In the genomic region with DNA sequence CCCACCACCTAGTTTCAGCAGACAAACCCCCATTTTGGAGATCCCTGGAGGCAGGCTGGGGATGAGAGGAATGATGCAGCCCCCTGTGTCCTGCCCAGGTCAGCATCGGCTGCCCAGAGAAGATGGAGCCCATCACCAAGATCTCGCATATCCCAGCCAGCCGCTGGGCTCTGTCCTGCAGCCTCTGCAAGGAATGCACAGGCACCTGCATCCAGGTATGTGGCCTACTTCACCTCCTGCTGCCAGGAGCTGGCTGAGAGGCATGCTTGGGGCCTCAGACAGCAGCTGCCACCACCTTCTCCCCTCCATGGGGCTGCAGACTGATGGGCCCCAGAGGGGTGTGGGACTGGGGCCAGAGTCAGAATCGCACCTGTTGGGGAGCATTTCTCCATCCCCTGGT, we compare ENCODE assay signal across 17 cellular contexts. TPM values are rescaled to one million over a fixed set of nuclear protein-coding genes. Genes with fewer than 3 reads are reported as not detected.
A peak's percentile ranks its signal among the peaks of the same experiment; 100 is the strongest.
DNase-seq lines count a peak whose midpoint lies in the region; ATAC-seq and TF ChIP-seq lines count a peak whose summit lies in the region.
"Had no signal": no experiment of that assay in that cellular context is flagged by ENCODE, and none has a peak within 500 bp of the region (broad histone marks: within the 10 kb centered on the region; RNA-seq: fewer than 3 reads in every experiment).

No MANE protein-coding gene starts in this region.

- H3K27me3 ChIP-seq in CD4-positive, alpha-beta memory T cell (ENCODE audit: insufficient read depth, low read length) = no peaks in the 10 kb centered on the region
- H3K27me3 ChIP-seq in prostate gland (replicated peaks; ENCODE audit: insufficient read depth) = no peaks in the 10 kb centered on the region

- intact Hi-C loops in CD4-positive, alpha-beta memory T cell (cut with micrococcal nuclease) = no loop called here
- intact Hi-C loops in prostate gland (cut with DNase I) = no loop called here

- H3K27ac Mint-ChIP-seq in activated T-cell treated with anti-CD3 and anti-CD28 coated beads, Interleukin-2, amount 50 U/mL, for 24 hours = peak overlapping the region; percentile 80
- peak overlapping the region in 1 of 7 donors; percentile 73 for H3K27ac Mint-ChIP-seq in CD4-positive, alpha-beta memory T cell
- peak overlapping the region; percentile 52 for H3K27ac Mint-ChIP-seq in activated T-helper 17 cell treated with anti-CD3 and anti-CD28 coated beads, Interleukin-2, amount 50 U/mL, for 72 hours
- peak overlapping the region; percentile 61 for H3K27ac Mint-ChIP-seq in stimulated activated effector memory CD8-positive, alpha-beta T cell treated with anti-CD3 and anti-CD28 coated beads, Interleukin-12 subunit alpha, Interleukin-12 subunit beta, amount 100 ng/mL, for 72 hours

- H3K36me3 ChIP-seq in CD4-positive, alpha-beta memory T cell (ENCODE audit: insufficient read depth, low read length) = peaks cover 97% of the 10 kb centered on the region
- H3K36me3 ChIP-seq in prostate gland = peaks cover 40 to 56% of the 10 kb centered on the region in 2 donors

- H3K4me3 Mint-ChIP-seq in activated T-cell treated with anti-CD3 and anti-CD28 coated beads, Interleukin-2, amount 50 U/mL, for 24 hours = no peak overlapping the region
- H3K4me3 Mint-ChIP-seq in CD4-positive, alpha-beta memory T cell = no peak overlapping the region
- H3K4me3 Mint-ChIP-seq in activated T-helper 17 cell treated with anti-CD3 and anti-CD28 coated beads, Interleukin-2, amount 50 U/mL, for 72 hours = no peak overlapping the region
- H3K4me3 Mint-ChIP-seq in stimulated activated effector memory CD8-positive, alpha-beta T cell treated with anti-CD3 and anti-CD28 coated beads, Interleukin-12 subunit alpha, Interleukin-12 subunit beta, amount 100 ng/mL, for 72 hours = no peak overlapping the region

- 93% methylated on average over 3 of the region's 4 CpGs for WGBS in prostate gland

- ATAC-seq in activated T-helper 17 cell treated with anti-CD3 and anti-CD28 coated beads, Interleukin-2, amount 50 U/mL, for 72 hours (replicated peaks) = no peak
- ATAC-seq in stimulated activated effector memory CD8-positive, alpha-beta T cell treated with anti-CD3 and anti-CD28 coated beads, Interleukin-12 subunit alpha, Interleukin-12 subunit beta, amount 100 ng/mL, for 72 hours = no peak
- ATAC-seq: A549 had no signal

- H3K27me3 Mint-ChIP-seq in activated T-cell treated with anti-CD3 and anti-CD28 coated beads, Interleukin-2, amount 50 U/mL, for 24 hours = no peaks in the 10 kb centered on the region
- no peaks in the 10 kb centered on the region for H3K27me3 Mint-ChIP-seq in CD4-positive, alpha-beta memory T cell
- H3K27me3 Mint-ChIP-seq in activated T-helper 17 cell treated with anti-CD3 and anti-CD28 coated beads, Interleukin-2, amount 50 U/mL, for 72 hours = no peaks in the 10 kb centered on the region

- peaks cover 98% of the 10 kb centered on the region for H3K36me3 Mint-ChIP-seq in activated T-cell treated with anti-CD3 and anti-CD28 coated beads, Interleukin-2, amount 50 U/mL, for 24 hours (ENCODE audit: low read depth)
- H3K36me3 Mint-ChIP-seq in CD4-positive, alpha-beta memory T cell = peaks cover 47 to 82% of the 10 kb centered on the region in 2 donors
- peaks cover 100% of the 10 kb centered on the region for H3K36me3 Mint-ChIP-seq in activated T-helper 17 cell treated with anti-CD3 and anti-CD28 coated beads, Interleukin-2, amount 50 U/mL, for 72 hours (ENCODE audit: low read depth)
- peaks cover 88% of the 10 kb centered on the region for H3K36me3 Mint-ChIP-seq in stimulated activated effector memory CD8-positive, alpha-beta T cell treated with anti-CD3 and anti-CD28 coated beads, Interleukin-12 subunit alpha, Interleukin-12 subunit beta, amount 100 ng/mL, for 72 hours

- no peaks in the 10 kb centered on the region for H3K9me3 ChIP-seq in CD4-positive, alpha-beta memory T cell (ENCODE audit: control insufficient read depth in 1 of 2, low read length in 2 of 2)
- no peaks in the 10 kb centered on the region for H3K9me3 ChIP-seq in prostate gland
- H3K9me3 ChIP-seq: A549 had no signal

- CTCF ChIA-PET in CD4-positive, alpha-beta memory T cell (lab: Charles Lee; ENCODE audit: partially characterized antibody) = interaction anchor here (1.2 kb wide), 1 partner anchor 13 kb away, joined by 4 read pairs; no protein-coding TSS in a partner anchor

- DNase-seq in activated T-cell treated with anti-CD3 and anti-CD28 coated beads, Interleukin-2, amount 50 U/mL, for 24 hours = no peak
- DNase-seq in activated T-cell treated with anti-CD3 and anti-CD28 coated beads, Interleukin-2, amount 50 U/mL, for 48 hours = no peak
- no peak for DNase-seq in CD4-positive, alpha-beta memory T cell
- DNase-seq in stimulated activated effector memory CD8-positive, alpha-beta T cell treated with anti-CD3 and anti-CD28 coated beads, Interleukin-12 subunit alpha, Interleukin-12 subunit beta, amount 100 ng/mL, for 72 hours (ENCODE audit: low spot score in 2 of 2) = no peak
- DNase-seq in NCI-H526 (lab: John Stamatoyannopoulos, UW) (no peak), Kasumi-1 (lab: John Stamatoyannopoulos, UW) (no peak), prostate gland (ENCODE audit: low spot score) (no peak)
- DNase-seq: AML-193, DMS153, DMS79, GDM1, GOT3, H9 had no signal

- peaks cover 14% of the 10 kb centered on the region for H3K4me1 Mint-ChIP-seq in activated T-cell treated with anti-CD3 and anti-CD28 coated beads, Interleukin-2, amount 50 U/mL, for 24 hours (ENCODE audit: low read depth)
- peaks cover 6 to 10% (median 8%) of the 10 kb centered on the region in 4 donors for H3K4me1 Mint-ChIP-seq in CD4-positive, alpha-beta memory T cell
- H3K4me1 Mint-ChIP-seq in activated T-helper 17 cell treated with anti-CD3 and anti-CD28 coated beads, Interleukin-2, amount 50 U/mL, for 72 hours = no peaks in the 10 kb centered on the region
- H3K4me1 Mint-ChIP-seq in stimulated activated effector memory CD8-positive, alpha-beta T cell treated with anti-CD3 and anti-CD28 coated beads, Interleukin-12 subunit alpha, Interleukin-12 subunit beta, amount 100 ng/mL, for 72 hours = peaks cover 23% of the 10 kb centered on the region
- H3K4me1 Mint-ChIP-seq: H9 had no signal

- H3K27ac ChIP-seq in CD4-positive, alpha-beta memory T cell (ENCODE audit: low read depth, low read length) = peak overlapping the region; percentile 3
- H3K27ac ChIP-seq in prostate gland = no peak overlapping the region
- H3K27ac ChIP-seq: 22Rv1, A549, C4-2B had no signal

- peaks cover 12% of the 10 kb centered on the region for H3K4me1 ChIP-seq in CD4-positive, alpha-beta memory T cell (ENCODE audit: insufficient read depth, low read length)
- no peaks in the 10 kb centered on the region for H3K4me1 ChIP-seq in prostate gland (replicated peaks)

- POLR2A ChIA-PET in CD4-positive, alpha-beta memory T cell (lab: Charles Lee; ENCODE audit: partially characterized antibody) = interaction anchor here (0.7 kb wide), 1 partner anchor 10 kb away, joined by 3 read pairs; no protein-coding TSS in a partner anchor

- H3K4me3 ChIP-seq in CD4-positive, alpha-beta memory T cell (ENCODE audit: low read length in 2 of 2) = no peak overlapping the region
- H3K4me3 ChIP-seq in prostate gland = no peak overlapping the region
- H3K4me3 ChIP-seq: A549 had no signal

- no peak for TF ChIP-seq POLR2A in prostate gland (IDR thresholded peaks at IDR 0.05)

- H3K9me3 Mint-ChIP-seq in activated T-cell treated with anti-CD3 and anti-CD28 coated beads, Interleukin-2, amount 50 U/mL, for 24 hours = no peaks in the 10 kb centered on the region
- no peaks in the 10 kb centered on the region for H3K9me3 Mint-ChIP-seq in CD4-positive, alpha-beta memory T cell
- H3K9me3 Mint-ChIP-seq in activated T-helper 17 cell treated with anti-CD3 and anti-CD28 coated beads, Interleukin-2, amount 50 U/mL, for 72 hours = no peaks in the 10 kb centered on the region
- H3K9me3 Mint-ChIP-seq in stimulated activated effector memory CD8-positive, alpha-beta T cell treated with anti-CD3 and anti-CD28 coated beads, Interleukin-12 subunit alpha, Interleukin-12 subunit beta, amount 100 ng/mL, for 72 hours = no peaks in the 10 kb centered on the region
- H3K9me3 Mint-ChIP-seq: H9 had no signal

- no peak for TF ChIP-seq CTCF in prostate gland (IDR thresholded peaks at IDR 0.05)

RNA-seq across cellular contexts. Expression of gene JADE2, which starts 38.9 kb away (rescaled TPM):
- total RNA-seq in CD4-positive, alpha-beta memory T cell = 100 to 1,000 TPM; 265 to 276 TPM
- 10 to 100 TPM in 1 of 2 donors, 1 to 10 TPM in 1; 9.1 to 42.6 TPM for polyA plus RNA-seq in CD4-positive, alpha-beta memory T cell
- total RNA-seq in activated T-helper 17 cell treated with anti-CD3 and anti-CD28 coated beads, Interleukin-2, amount 50 U/mL, for 72 hours = 10 to 100 TPM; 75.3 to 93.3 TPM
- total RNA-seq in prostate gland = 10 to 100 TPM; 63.4 to 87.1 TPM
